ENCODE assay signal across 13 cellular contexts in the genomic region with DNA sequence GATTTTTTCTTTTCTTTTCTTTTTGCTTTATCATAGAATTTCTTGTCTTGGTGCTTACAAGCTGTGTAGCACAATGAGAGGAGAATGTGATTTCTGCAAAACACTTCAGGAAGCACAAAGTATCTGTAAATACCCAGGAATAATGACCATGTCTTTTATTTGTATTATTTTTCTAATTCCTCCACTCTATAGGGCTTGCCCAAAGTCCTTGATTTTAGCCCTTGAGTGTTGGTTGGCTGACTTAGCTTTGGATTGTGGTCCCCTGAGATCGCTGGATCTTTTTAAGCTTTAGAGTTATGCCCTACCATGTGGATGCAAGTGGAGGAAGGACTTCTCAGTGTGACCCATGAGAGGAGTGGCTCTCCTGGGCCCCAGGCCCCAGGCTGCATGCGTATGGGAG. TPM values are rescaled to one million over a fixed set of nuclear protein-coding genes. Genes with fewer than 3 reads are reported as not detected.
A peak's percentile ranks its signal among the peaks of the same experiment; 100 is the strongest.
DNase-seq lines count a peak whose midpoint lies in the region; ATAC-seq and TF ChIP-seq lines count a peak whose summit lies in the region.
"Not testable (repeated sequence)": the region's sequence is repeated elsewhere in the genome, so short reads cannot be mapped to it uniquely, and the experiment has no call there.
"Had no signal": no experiment of that assay in that cellular context is flagged by ENCODE, and none has a peak within 500 bp of the region (broad histone marks: within the 10 kb centered on the region; RNA-seq: fewer than 3 reads in every experiment).

No MANE protein-coding gene starts in this region.

- peaks cover 87% of the 10 kb centered on the region for H3K27me3 Mint-ChIP-seq in GM23338 (ENCODE audit: insufficient read depth, low read depth, poor library complexity)
- peaks cover 99% of the 10 kb centered on the region for H3K27me3 Mint-ChIP-seq in WTC11 (ENCODE audit: low read depth)
- H3K27me3 Mint-ChIP-seq in glutamatergic neuron (ENCODE audit: unreplicated experiment): peaks cover 25% of the 10 kb centered on the region
- peaks cover 34% of the 10 kb centered on the region for H3K27me3 Mint-ChIP-seq in mesothelial cell of epicardium (ENCODE audit: low read depth)
- H3K27me3 Mint-ChIP-seq in nephron (ENCODE audit: low read depth): peaks cover 51% of the 10 kb centered on the region
- H3K27me3 Mint-ChIP-seq in nephron progenitor cell (ENCODE audit: low read depth, poor library complexity): peaks cover 29% of the 10 kb centered on the region
- H3K27me3 Mint-ChIP-seq in type B pancreatic cell: peaks cover 37% of the 10 kb centered on the region

- not testable (repeated sequence) for H3K4me1 ChIP-seq in GM23338 (ENCODE audit: insufficient read depth); osteoblast (ENCODE audit: insufficient read depth, low read length)

- H3F3A ChIP-seq in GM23338 (replicated peaks; ENCODE audit: low read depth): not testable (repeated sequence)

- H3K27ac ChIP-seq in GM23338 (ENCODE audit: low read depth); osteoblast (ENCODE audit: low read depth, low read length): not testable (repeated sequence)

- not testable (repeated sequence) for TF ChIP-seq CTCF in GM23338 (conservative IDR thresholded peaks at IDR 0.05; ENCODE audit: low read depth in 2 of 2); WTC11 (IDR thresholded peaks at IDR 0.05); glutamatergic neuron (IDR thresholded peaks at IDR 0.05; ENCODE audit: partially characterized antibody, unreplicated experiment); mesothelial cell of epicardium (IDR thresholded peaks at IDR 0.05; ENCODE audit: unreplicated experiment); nephron (IDR thresholded peaks at IDR 0.05; ENCODE audit: unreplicated experiment in 3 of 3); nephron progenitor cell (IDR thresholded peaks at IDR 0.05); osteoblast (IDR thresholded peaks at IDR 0.05; ENCODE audit: extremely low read depth, low read depth, low read length); type B pancreatic cell (conservative IDR thresholded peaks at IDR 0.05)

- CTCF ChIA-PET in WTC11 (lab: Charles Lee): interaction anchor here (1.0 kb wide), 1 partner anchor 86 kb away, joined by 6 read pairs; no protein-coding TSS in a partner anchor

- H3K36me3 Mint-ChIP-seq in GM23338 (ENCODE audit: low read depth); WTC11; glutamatergic neuron (ENCODE audit: unreplicated experiment); mesothelial cell of epicardium; nephron (ENCODE audit: low read depth); nephron progenitor cell (ENCODE audit: low read depth); type B pancreatic cell: not testable (repeated sequence)

- not testable (repeated sequence) for H4K20me1 ChIP-seq in GM23338 (replicated peaks; ENCODE audit: insufficient read depth); osteoblast (ENCODE audit: insufficient read depth, low read length)

- H3K9me2 ChIP-seq in GM23338 (ENCODE audit: insufficient read depth): not testable (repeated sequence)

- H3K27me3 ChIP-seq in GM23338 (ENCODE audit: insufficient read depth) (peaks cover 100% of the 10 kb centered on the region), osteoblast (ENCODE audit: insufficient read depth, low read length) (peaks cover 12% of the 10 kb centered on the region)

- not testable (repeated sequence) for H3K27ac Mint-ChIP-seq in GM23338; WTC11; glutamatergic neuron (ENCODE audit: unreplicated experiment); nephron; nephron progenitor cell; type B pancreatic cell
- H3K27ac Mint-ChIP-seq in mesothelial cell of epicardium: peak overlapping the region; percentile 69

- H3K4me3 ChIP-seq in GM23338: peak overlapping the region; percentile 41
- H3K4me3 ChIP-seq in osteoblast (ENCODE audit: insufficient read depth, low read length): not testable (repeated sequence)

- H3K9me3 ChIP-seq in osteoblast (ENCODE audit: low read depth, low read length): not testable (repeated sequence)

- H3K9me3 Mint-ChIP-seq in GM23338; WTC11; glutamatergic neuron (ENCODE audit: unreplicated experiment); mesothelial cell of epicardium; nephron; nephron progenitor cell; type B pancreatic cell: not testable (repeated sequence)

- H3K4me3 Mint-ChIP-seq in GM23338: peak overlapping the region; percentile 31; the same call in 2 of the 3 replicates
- peak overlapping the region; percentile 55 for H3K4me3 Mint-ChIP-seq in WTC11
- H3K4me3 Mint-ChIP-seq in glutamatergic neuron (ENCODE audit: unreplicated experiment): peak overlapping the region; percentile 36
- H3K4me3 Mint-ChIP-seq in mesothelial cell of epicardium: peak overlapping the region; percentile 66
- H3K4me3 Mint-ChIP-seq in nephron: peak overlapping the region; percentile 60 to 66 (median 61)
- H3K4me3 Mint-ChIP-seq in nephron progenitor cell: peak overlapping the region; percentile 76
- H3K4me3 Mint-ChIP-seq in type B pancreatic cell: peak overlapping the region; percentile 67

- H3K4me1 Mint-ChIP-seq in GM23338 (peaks cover 12% of the 10 kb centered on the region; the same call in 2 of the 3 replicates), WTC11 (peaks cover 11% of the 10 kb centered on the region), glutamatergic neuron (ENCODE audit: low read depth, unreplicated experiment) (peaks cover 13% of the 10 kb centered on the region), mesothelial cell of epicardium (peaks cover 38% of the 10 kb centered on the region), nephron (peaks cover 34% of the 10 kb centered on the region), nephron progenitor cell (peaks cover 63% of the 10 kb centered on the region), type B pancreatic cell (ENCODE audit: unreplicated experiment) (peaks cover 27% of the 10 kb centered on the region)

- peak overlapping the region; percentile 66; the same call in 1 of the 2 replicates for H3K4me2 ChIP-seq in GM23338
- not testable (repeated sequence) for H3K4me2 ChIP-seq in osteoblast (ENCODE audit: insufficient read depth, low read length)

- H3K79me2 ChIP-seq in GM23338 (replicated peaks; ENCODE audit: insufficient read depth); osteoblast (ENCODE audit: insufficient read depth, low read length): not testable (repeated sequence)

- not testable (repeated sequence) for H3K36me3 ChIP-seq in GM23338 (ENCODE audit: insufficient read depth); osteoblast (ENCODE audit: insufficient read depth, low read length)

- not testable (repeated sequence) for H2AFZ ChIP-seq in GM23338; osteoblast (ENCODE audit: low read length)

- POLR2A ChIA-PET in WTC11 (lab: Charles Lee): not testable (repeated sequence)

- DNase-seq in GM23338 (ENCODE audit: low spot score); WTC11 (ENCODE audit: low spot score); glutamatergic neuron; mesothelial cell of epicardium (ENCODE audit: low spot score in 2 of 2, unreplicated experiment in 2 of 2); nephron progenitor cell; type B pancreatic cell (ENCODE audit: extremely low spot score, unreplicated experiment): not testable (repeated sequence)
- peak; percentile 63 for DNase-seq in osteoblast (ENCODE audit: insufficient read length, low spot score, missing footprints)

- ATAC-seq in GM23338, WTC11: not testable (repeated sequence)

TF ChIP-seq in GM23338, 12 proteins besides CTCF, POLR2A, EP300 and RAD21:
- TF ChIP-seq EZH2 (IDR thresholded peaks at IDR 0.05; ENCODE audit: low read depth, unreplicated experiment): peak; percentile 51

RNA-seq across cellular contexts. Expression of a gene that starts 52.2 kb away (rescaled TPM):
- not detected in 2 replicates for total RNA-seq in GM23338 (2014; rRNA removed; shearing (Covaris generic))
- not detected in 2 replicates for polyA plus RNA-seq in GM23338 (2016; fragmentation: Nextera tagmentation; extraction: Ambion mirVana)
- total RNA-seq in WTC11 (2021): 0.14 to 0.46 TPM (median 0.30 TPM) in 3 replicates
- not detected for total RNA-seq in glutamatergic neuron (ENCODE audit: unreplicated experiment)
- total RNA-seq in mesothelial cell of epicardium: 67.4 to 73.6 TPM (median 69.4 TPM) in 3 replicates
- 3.3 and 4.1 TPM in 2 replicates for total RNA-seq in osteoblast
- 6.7 and 47.9 TPM in 2 replicates for total RNA-seq in type B pancreatic cell (ENCODE audit: low replicate concordance)
- total RNA-seq: A172; CD4-positive, alpha-beta memory T cell; CD4-positive, alpha-beta T cell had no signal
- polyA plus RNA-seq: AG04450; CD14-positive monocyte; CD4-positive, alpha-beta memory T cell had no signal
